ENCODE assay signal across 8 cellular contexts in the genomic region with DNA sequence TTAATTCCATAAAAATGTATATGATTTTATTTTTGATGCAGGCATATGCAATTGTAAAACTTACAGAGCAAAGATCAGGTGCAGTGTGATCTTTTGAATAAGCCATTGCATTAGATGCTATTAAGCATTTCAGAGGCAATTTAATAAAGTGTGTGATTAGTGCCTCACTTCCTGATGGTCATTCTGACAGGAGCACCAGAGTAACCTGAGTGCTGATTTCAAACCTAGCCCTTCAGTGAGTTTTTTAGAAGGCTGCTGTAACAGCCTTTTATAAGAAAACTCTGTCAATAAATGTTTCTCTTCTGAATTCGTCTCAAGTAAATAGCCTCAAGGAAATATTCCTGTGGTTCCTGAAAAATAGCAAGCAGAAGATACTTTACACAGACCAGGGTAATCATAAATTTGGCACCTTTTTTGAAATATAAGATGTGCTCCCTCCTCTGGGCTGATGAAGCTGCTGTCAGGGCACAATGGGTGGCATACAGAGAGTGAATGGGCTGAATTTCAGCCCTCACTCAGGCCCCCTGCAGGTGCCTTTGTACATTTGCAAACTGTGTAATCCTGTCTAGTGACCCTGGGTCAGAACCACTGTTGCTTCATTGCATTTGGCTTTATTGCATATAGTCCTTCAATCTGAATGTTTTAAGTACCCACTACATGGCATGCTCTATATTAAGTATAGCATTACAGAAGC.
DNase-seq lines count a peak whose midpoint lies in the region; ATAC-seq, FAIRE-seq and TF ChIP-seq lines count a peak whose summit lies in the region.

No MANE protein-coding gene starts in this region.

- intact Hi-C loops in kidney (cut with DNase I) (no loop called here), esophagus squamous epithelium (cut with DNase I) (no loop called here)

- H3K4me3 ChIP-seq in kidney (ENCODE audit: low read length in 2 of 2) (no peak overlapping the region), esophagus squamous epithelium (no peak overlapping the region)

- no peaks in the 10 kb centered on the region for H3K36me3 Mint-ChIP-seq in activated T-cell treated with anti-CD3 and anti-CD28 coated beads, Interleukin-2, amount 50 U/mL, for 24 hours (ENCODE audit: low read depth)

- peak; percentile 81 for ATAC-seq in stimulated activated naive CD8-positive, alpha-beta T cell treated with anti-CD3 and anti-CD28 coated beads, Interleukin-15, amount 100 ng/mL, for 72 hours
- ATAC-seq in stimulated activated naive CD8-positive, alpha-beta T cell treated with anti-CD3 and anti-CD28 coated beads, Interleukin-15, Interleukin-2, amounts not matched to agents 100 U/mL and 50 U/mL, for 24 hours: no peak
- ATAC-seq in HG03064 (IDR thresholded peaks at IDR 0.05; ENCODE audit: low read depth, unreplicated experiment): peak; percentile 84

- H3K9ac ChIP-seq in kidney (ENCODE audit: low read length in 2 of 2): no peak overlapping the region

- TF ChIP-seq CTCF in kidney (IDR thresholded peaks at IDR 0.05; ENCODE audit: borderline replicate concordance, extremely low read depth, insufficient read depth): peak; percentile 6
- peak in 1 of 6 experiments; percentile 35 for TF ChIP-seq CTCF in esophagus squamous epithelium (IDR thresholded peaks at IDR 0.05)

- H3K4me1 Mint-ChIP-seq in stimulated activated naive CD8-positive, alpha-beta T cell treated with anti-CD3 and anti-CD28 coated beads, Interleukin-15, amount 100 ng/mL, for 72 hours: no peaks in the 10 kb centered on the region
- H3K4me1 Mint-ChIP-seq in activated T-cell treated with anti-CD3 and anti-CD28 coated beads, Interleukin-2, amount 50 U/mL, for 24 hours (ENCODE audit: low read depth): no peaks in the 10 kb centered on the region

- WGBS in esophagus squamous epithelium, 2 donors: 53 to 55% methylated on average over 1 of the region's 1 CpG

- no peak for TF ChIP-seq POLR2A in esophagus squamous epithelium (IDR thresholded peaks at IDR 0.05)

- H3K27me3 Mint-ChIP-seq in stimulated activated naive CD8-positive, alpha-beta T cell treated with anti-CD3 and anti-CD28 coated beads, Interleukin-15, amount 100 ng/mL, for 72 hours: no peaks in the 10 kb centered on the region
- peaks cover 3% of the 10 kb centered on the region for H3K27me3 Mint-ChIP-seq in activated T-cell treated with anti-CD3 and anti-CD28 coated beads, Interleukin-2, amount 50 U/mL, for 24 hours

- H3K9me3 Mint-ChIP-seq in stimulated activated naive CD8-positive, alpha-beta T cell treated with anti-CD3 and anti-CD28 coated beads, Interleukin-15, amount 100 ng/mL, for 72 hours: no peaks in the 10 kb centered on the region
- H3K9me3 Mint-ChIP-seq in activated T-cell treated with anti-CD3 and anti-CD28 coated beads, Interleukin-2, amount 50 U/mL, for 24 hours: no peaks in the 10 kb centered on the region

- H3K27me3 ChIP-seq in esophagus squamous epithelium: no peaks in the 10 kb centered on the region

- DNase-seq in stimulated activated naive CD8-positive, alpha-beta T cell treated with anti-CD3 and anti-CD28 coated beads, Interleukin-15, amount 100 ng/mL, for 72 hours: no peak
- no peak for DNase-seq in stimulated activated naive CD8-positive, alpha-beta T cell treated with anti-CD3 and anti-CD28 coated beads, Interleukin-15, Interleukin-2, amounts not matched to agents 100 U/mL and 50 U/mL, for 24 hours
- DNase-seq in RPMI7951 (ENCODE audit: low read depth): peak; percentile 3
- no peak for DNase-seq in kidney
- DNase-seq in esophagus squamous epithelium (lab: John Stamatoyannopoulos, UW): no peak
- DNase-seq in NCI-H774 (lab: John Stamatoyannopoulos, UW): no peak
- no peak for DNase-seq in activated T-cell treated with anti-CD3 and anti-CD28 coated beads, Interleukin-2, amount 50 U/mL, for 24 hours

- H3K27ac ChIP-seq in kidney (ENCODE audit: low read depth in 2 of 2, low read length in 2 of 2): no peak overlapping the region
- H3K27ac ChIP-seq in esophagus squamous epithelium: no peak overlapping the region

- no peak overlapping the region for H3K27ac Mint-ChIP-seq in stimulated activated naive CD8-positive, alpha-beta T cell treated with anti-CD3 and anti-CD28 coated beads, Interleukin-15, amount 100 ng/mL, for 72 hours
- H3K27ac Mint-ChIP-seq in activated T-cell treated with anti-CD3 and anti-CD28 coated beads, Interleukin-2, amount 50 U/mL, for 24 hours: no peak overlapping the region

- no peaks in the 10 kb centered on the region for H3K4me1 ChIP-seq in kidney (ENCODE audit: control insufficient read depth in 1 of 2, insufficient read depth in 1 of 2, low read depth in 1 of 2, low read length in 2 of 2)
- peaks cover 0 to 28% (median 8%) of the 10 kb centered on the region in 3 donors for H3K4me1 ChIP-seq in esophagus squamous epithelium

- no peak overlapping the region for H3K4me3 Mint-ChIP-seq in stimulated activated naive CD8-positive, alpha-beta T cell treated with anti-CD3 and anti-CD28 coated beads, Interleukin-15, amount 100 ng/mL, for 72 hours
- no peak overlapping the region for H3K4me3 Mint-ChIP-seq in activated T-cell treated with anti-CD3 and anti-CD28 coated beads, Interleukin-2, amount 50 U/mL, for 24 hours

- H3K9me3 ChIP-seq in kidney (ENCODE audit: control insufficient read depth in 1 of 2, low read length in 2 of 2) (no peaks in the 10 kb centered on the region), esophagus squamous epithelium (no peaks in the 10 kb centered on the region)

- H3K36me3 ChIP-seq in kidney (ENCODE audit: control insufficient read depth in 1 of 2, insufficient read depth in 2 of 2, low read length in 2 of 2) (no peaks in the 10 kb centered on the region), esophagus squamous epithelium (no peaks in the 10 kb centered on the region)

- no peak for FAIRE-seq in kidney (lab: Jason Lieb, UNC)
